In the genomic region with DNA sequence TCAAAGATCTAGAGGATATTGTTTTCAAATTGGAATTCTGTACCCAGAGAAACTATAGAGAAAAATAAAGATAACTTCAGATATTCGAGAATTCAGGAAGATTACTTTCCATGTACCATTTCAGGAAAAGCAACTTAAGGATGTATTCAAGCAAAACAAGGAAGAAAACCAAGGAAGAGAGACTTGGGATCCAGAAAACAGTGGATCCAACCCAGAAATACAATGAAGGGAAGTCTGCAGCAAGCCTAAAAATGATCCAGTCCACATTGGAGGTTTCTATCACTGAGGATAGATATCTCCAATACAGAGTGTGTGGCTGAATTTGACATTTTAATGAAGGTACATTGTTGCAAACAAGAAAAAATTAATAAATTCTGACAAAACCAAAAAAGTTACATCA, we compare ENCODE assay signal across 31 cellular contexts.
"Had no signal": no experiment of that assay in that cellular context is flagged by ENCODE, and none has a peak within 500 bp of the region (broad histone marks: within the 10 kb centered on the region; RNA-seq: fewer than 3 reads in every experiment).

No MANE protein-coding gene starts in this region.

- H3K36me3 ChIP-seq: ovary, spleen, suprapubic skin, transverse colon, upper lobe of right lung, uterus had no signal

- DNase-seq: naive thymus-derived CD8-positive, alpha-beta T cell; nephron progenitor cell; occipital lobe; ovary; posterior cingulate gyrus; psoas muscle; right cardiac atrium; spleen; stimulated activated CD4-positive, alpha-beta T cell treated with anti-CD3 and anti-CD28 coated beads, Interleukin-12 subunit alpha, Interleukin-12 subunit beta, amount 100 ng/mL, for 4 hours; stimulated activated CD4-positive, alpha-beta T cell treated with anti-CD3 and anti-CD28 coated beads, Interleukin-1b, Interleukin-23, amount 100 ng/mL, for 48 hours; stimulated activated CD4-positive, alpha-beta T cell treated with anti-CD3 and anti-CD28 coated beads, Interleukin-4, amount 100 ng/mL, for 1 hour; stimulated activated CD4-positive, alpha-beta T cell treated with anti-CD3 and anti-CD28 coated beads, Interleukin-4, amount 100 ng/mL, for 4 hours; stimulated activated CD8-positive, alpha-beta memory T cell treated with anti-CD3 and anti-CD28 coated beads, Interleukin-4, amount 100 ng/mL, for 48 hours; stimulated activated naive CD4-positive, alpha-beta T cell; stimulated activated naive CD8-positive, alpha-beta T cell treated with anti-CD3 and anti-CD28 coated beads, Interleukin-15, amount 100 ng/mL, for 72 hours; stimulated activated naive CD8-positive, alpha-beta T cell treated with anti-CD3 and anti-CD28 coated beads, Interleukin-15, Interleukin-2, amounts not matched to agents 100 U/mL and 50 U/mL, for 24 hours; substantia nigra; testis; tibial artery; transverse colon; upper lobe of right lung; uterus had no signal

- H3K27me3 Mint-ChIP-seq: type B pancreatic cell had no signal

- H3K9me3 ChIP-seq: ovary, psoas muscle, suprapubic skin, testis, uterus had no signal

- H3K4me1 ChIP-seq: parathyroid adenoma, psoas muscle, spleen, suprapubic skin, testis, upper lobe of right lung, uterus had no signal

- ATAC-seq: naive thymus-derived CD8-positive, alpha-beta T cell; natural killer cell treated with Interleukin-12 subunit alpha and Interleukin-12 subunit beta and Interleukin-15 and Interleukin-18, amount 100 ng/mL, for 72 hours; psoas muscle; right cardiac atrium; sciatic nerve; stimulated activated memory B cell treated with anti-CD40 and anti-IgM and Interleukin-4, amounts not matched to agents 10 μg/mL and 1 μg/mL and 100 μg/mL, for 72 hours; stimulated activated naive CD8-positive, alpha-beta T cell treated with anti-CD3 and anti-CD28 coated beads, Interleukin-15, amount 100 ng/mL, for 72 hours; stimulated activated naive CD8-positive, alpha-beta T cell treated with anti-CD3 and anti-CD28 coated beads, Interleukin-15, Interleukin-2, amounts not matched to agents 100 U/mL and 50 U/mL, for 24 hours; upper lobe of right lung had no signal

- H3K27me3 ChIP-seq: ovary, suprapubic skin, testis, tibial artery, transverse colon, upper lobe of right lung, uterus had no signal

- H2AFZ ChIP-seq: parathyroid adenoma had no signal

- H3K27ac ChIP-seq: ovary, parathyroid adenoma, psoas muscle, skin epidermis, spleen, suprapubic skin, testis, tibial artery, transverse colon, upper lobe of right lung, uterus had no signal

- H3K79me2 ChIP-seq: parathyroid adenoma had no signal

- H3K36me3 Mint-ChIP-seq: natural killer cell treated with Interleukin-12 subunit alpha and Interleukin-12 subunit beta and Interleukin-15 and Interleukin-18, amount 100 ng/mL, for 72 hours had no signal

- H3K4me2 ChIP-seq: smooth muscle cell had no signal

- H3K9ac ChIP-seq: parathyroid adenoma had no signal

- H3K4me3 ChIP-seq: ovary, psoas muscle, skin epidermis, smooth muscle cell, spleen, suprapubic skin, testis, tibial artery, transverse colon, upper lobe of right lung, uterus had no signal

- H3K4me3 Mint-ChIP-seq: naive thymus-derived CD8-positive, alpha-beta T cell; natural killer cell treated with Interleukin-12 subunit alpha and Interleukin-12 subunit beta and Interleukin-15 and Interleukin-18, amount 100 ng/mL, for 72 hours; nephron progenitor cell; neural crest cell; stimulated activated memory B cell treated with anti-CD40 and anti-IgM and Interleukin-4, amounts not matched to agents 10 μg/mL and 1 μg/mL and 100 μg/mL, for 72 hours; stimulated activated naive CD8-positive, alpha-beta T cell treated with anti-CD3 and anti-CD28 coated beads, Interleukin-15, amount 100 ng/mL, for 72 hours; type B pancreatic cell had no signal

- H3K4me1 Mint-ChIP-seq: naive thymus-derived CD8-positive, alpha-beta T cell; neural crest cell; stimulated activated memory B cell treated with anti-CD40 and anti-IgM and Interleukin-4, amounts not matched to agents 10 μg/mL and 1 μg/mL and 100 μg/mL, for 72 hours; stimulated activated naive CD8-positive, alpha-beta T cell treated with anti-CD3 and anti-CD28 coated beads, Interleukin-15, amount 100 ng/mL, for 72 hours had no signal
